ENCODE assay signal across 10 cellular contexts in genomic region chr5:96439477-96440184, GRCh38. TPM values are rescaled to one million over a fixed set of nuclear protein-coding genes. Genes with fewer than 3 reads are reported as not detected.
A peak's percentile ranks its signal among the peaks of the same experiment; 100 is the strongest.
DNase-seq lines count a peak whose midpoint lies in the region; ATAC-seq lines count a peak whose summit lies in the region.
"Had no signal": no experiment of that assay in that cellular context is flagged by ENCODE, and none has a peak within 500 bp of the region (broad histone marks: within the 10 kb centered on the region; RNA-seq: fewer than 3 reads in every experiment).

No MANE protein-coding gene starts in this region.

- in situ Hi-C loops in SK-MEL-5 (cut with HindIII; ENCODE audit: low pct_unique_long_range_greater_than_20kb, low sequenced_read_pairs) = no loop called here

- no peaks in the 10 kb centered on the region for H3K36me3 ChIP-seq in BLaER1
- H3K36me3 ChIP-seq: neutrophil had no signal

- peak; percentile 90 for ATAC-seq in GM19328 (IDR thresholded peaks at IDR 0.05; ENCODE audit: unreplicated experiment)
- peak; percentile 91 for ATAC-seq in HG03025 (IDR thresholded peaks at IDR 0.05; ENCODE audit: low FRiP score, unreplicated experiment)
- ATAC-seq in left lobe of liver = no peak

- H3K27ac ChIP-seq in BLaER1 = no peak overlapping the region
- H3K27ac ChIP-seq: neutrophil had no signal

- H4K20me1 ChIP-seq in BLaER1 = no peaks in the 10 kb centered on the region

- DNase-seq in SK-MEL-5 (ENCODE audit: low read depth, low spot score) (peak; percentile 4), left lobe of liver (ENCODE audit: low spot score) (no peak), SW480 (ENCODE audit: low spot score) (no peak), inferior parietal cortex (ENCODE audit: extremely low spot score) (no peak), germinal center (ENCODE audit: low spot score) (no peak)
- DNase-seq: activated CD4-positive, alpha-beta memory T cell treated with anti-CD3 and anti-CD28 coated beads, Interleukin-2, amount 10 ng/mL, durations not matched to agents 7 days and 5 days had no signal

- H3K4me3 ChIP-seq in BLaER1 = no peak overlapping the region

- no peaks in the 10 kb centered on the region for H3K9me3 ChIP-seq in BLaER1
- H3K9me3 ChIP-seq: neutrophil had no signal

- no peak overlapping the region for H3K9ac ChIP-seq in BLaER1

- peak overlapping the region; percentile 32 for H3K4me2 ChIP-seq in BLaER1

- H3K4me1 ChIP-seq in BLaER1 = peaks cover 12% of the 10 kb centered on the region

- no peaks in the 10 kb centered on the region for H3K27me3 ChIP-seq in BLaER1

RNA-seq across cellular contexts. Expression of gene PCSK1, which starts 6.6 kb away (rescaled TPM):
- total RNA-seq in SK-MEL-5 (2014; rRNA removed; shearing (Covaris generic)) = 10.9 and 13.6 TPM in 2 replicates
- 7.5 and 11.0 TPM in 2 replicates for polyA plus RNA-seq in SK-MEL-5 (2015; cell fraction: cytosol; rRNA removed)
- polyA plus RNA-seq in SK-MEL-5 (2015; cell fraction: nucleus; rRNA removed) = 3.0 and 9.2 TPM in 2 replicates
- total RNA-seq in left lobe of liver = not detected
- total RNA-seq: activated CD4-positive, alpha-beta memory T cell treated with anti-CD3 and anti-CD28 coated beads, Interleukin-2, amount 10 ng/mL, durations not matched to agents 7 days and 5 days had no signal

Comparison
In these comparisons a context has a peak if more than half of its experiments do, and no peak if none do; other contexts are left out.
1. RNA of gene PCSK1, which starts 6.6 kb away (total RNA-seq): 10.9 to 13.6 TPM in SK-MEL-5; not detected in left lobe of liver (single experiment); every median in the first group is over 10 times any median in the second.